Comparison of ENCODE assay signal across 36 cellular contexts in genomic region chr22:22359465-22359864, GRCh38.
"Had no signal": no experiment of that assay in that cellular context is flagged by ENCODE, and none has a peak within 500 bp of the region (broad histone marks: within the 10 kb centered on the region; RNA-seq: fewer than 3 reads in every experiment).

No MANE protein-coding gene starts in this region.

- H3K4me3 ChIP-seq: MG63 had no signal

- H3K9me3 ChIP-seq: MG63 had no signal

- DNase-seq: Karpas-422, Kasumi-1, MG63, MM.1S, MV-4-11, NCI-H1048, NCI-H1092, NCI-H1092 treated with DMSO at 0.1 percent for 48 hours, NCI-H1105, NCI-H1105 treated with DMSO at 0.1 percent for 48 hours, NCI-H1417, NCI-H1417 treated with DMSO at 0.1 percent for 48 hours, NCI-H1436, NCI-H1436 treated with DMSO at 0.1 percent for 48 hours, NCI-H146, NCI-H1694, NCI-H1694 treated with DMSO at 0.1 percent for 48 hours, NCI-H187, NCI-H187 treated with DMSO at 0.1 percent for 48 hours, NCI-H1930, NCI-H2029, NCI-H2029 treated with DMSO at 0.1 percent for 48 hours, NCI-H2081, NCI-H2081 treated with DMSO at 0.1 percent for 48 hours, NCI-H2107, NCI-H2171, NCI-H2171 treated with DMSO at 0.1 percent for 48 hours, NCI-H2227 treated with DMSO at 0.1 percent for 48 hours, NCI-H226, NCI-H345, NCI-H446, NCI-H446 treated with DMSO at 0.1 percent for 48 hours, NCI-H510A, NCI-H510A treated with DMSO at 0.1 percent for 48 hours, NCI-H524, NCI-H524 treated with DMSO at 0.1 percent for 48 hours had no signal

- H3K36me3 ChIP-seq: MG63 had no signal
